ENCODE assay signal across 8 cellular contexts in genomic region chr9:34126207-34127034, GRCh38. TPM values are rescaled to one million over a fixed set of nuclear protein-coding genes. Genes with fewer than 3 reads are reported as not detected.
DNase-seq lines count a peak whose midpoint lies in the region; ATAC-seq and TF ChIP-seq lines count a peak whose summit lies in the region.

DCAF12 (minus strand) TSS chr9:34126698; CDS start chr9:34126431, 267 bp downstream.

- peak within 1 kb of the TSS; percentile 88 to 92 for H3K4me3 ChIP-seq in CD4-positive, alpha-beta memory T cell (ENCODE audit: low read length in 2 of 2)
- H3K4me3 ChIP-seq in lung: peak within 1 kb of the TSS; percentile 93

- 0 to 1% methylated on average over 66 to 67 of the region's 67 CpGs for WGBS in lung, 2 donors

- no peak for TF ChIP-seq CTCF in lung (IDR thresholded peaks at IDR 0.05; ENCODE audit: control extremely low read depth, extremely low read depth)

- H3K27ac ChIP-seq in CD4-positive, alpha-beta memory T cell (ENCODE audit: low read depth, low read length): peak within 1 kb of the TSS; percentile 83
- H3K27ac ChIP-seq in lung (ENCODE audit: low read depth in 1 of 2, low read length in 1 of 2): peak within 1 kb of the TSS; percentile 93 to 95

- peak within 1 kb of the TSS; percentile 95 to 99 (median 99) for H3K27ac Mint-ChIP-seq in CD4-positive, alpha-beta memory T cell

- H3K4me1 ChIP-seq in CD4-positive, alpha-beta memory T cell (ENCODE audit: insufficient read depth, low read length): peaks cover 45% of the 10 kb centered on the region
- H3K4me1 ChIP-seq in lung (ENCODE audit: control insufficient read depth in 2 of 2, insufficient read depth in 2 of 2, low read length in 2 of 2): peaks cover 5 to 14% of the 10 kb centered on the region in 2 donors

- peak within 1 kb of the TSS; percentile 96 to 100 (median 98) for H3K4me3 Mint-ChIP-seq in CD4-positive, alpha-beta memory T cell

- peak; percentile 90 to 92 (median 91) for DNase-seq in CD4-positive, alpha-beta memory T cell
- DNase-seq in NCI-H82 (lab: John Stamatoyannopoulos, UW): peak; percentile 90
- peak; percentile 93 for DNase-seq in activated CD8-positive, alpha-beta memory T cell treated with anti-CD3 and anti-CD28 coated beads for 24 hours
- peak; percentile 83 for DNase-seq in effector CD8-positive, alpha-beta T cell (lab: John Stamatoyannopoulos, UW)
- peak; percentile 92 for DNase-seq in lung (ENCODE audit: low spot score)
- DNase-seq in stimulated activated CD4-positive, alpha-beta T cell treated with anti-CD3 and anti-CD28 coated beads, TNF-alpha, amount 100 ng/mL, for 24 hours (ENCODE audit: low read depth in 3 of 3): peak; percentile 82 to 89 (median 82)

- no peaks in the 10 kb centered on the region for H3K36me3 ChIP-seq in CD4-positive, alpha-beta memory T cell (ENCODE audit: insufficient read depth, low read length)
- H3K36me3 ChIP-seq in lung (ENCODE audit: control insufficient read depth in 2 of 2, insufficient read depth in 2 of 2, low read length in 2 of 2): peaks cover 0 to under 1% of the 10 kb centered on the region in 2 donors

- no peaks in the 10 kb centered on the region for H3K27me3 Mint-ChIP-seq in CD4-positive, alpha-beta memory T cell

- peaks cover 10 to 36% of the 10 kb centered on the region in 2 donors for H3K36me3 Mint-ChIP-seq in CD4-positive, alpha-beta memory T cell

- POLR2A ChIA-PET in CD4-positive, alpha-beta memory T cell (lab: Charles Lee; ENCODE audit: partially characterized antibody): interaction anchor here (1.4 to 2.2 kb wide), 5 partner anchors 52 to 251 kb away, joined by 3 to 11 read pairs (median 6); partner anchors contain the start of genes MYORG, UBAP1 and UBAP2

- H3K4me1 Mint-ChIP-seq in CD4-positive, alpha-beta memory T cell: peaks cover 39 to 58% (median 45%) of the 10 kb centered on the region in 4 donors

- CTCF ChIA-PET in CD4-positive, alpha-beta memory T cell (lab: Charles Lee; ENCODE audit: partially characterized antibody): interaction anchor here (1.1 to 1.8 kb wide), 3 partner anchors 52 to 127 kb away, joined by 3 to 9 read pairs (median 4); partner anchors contain the start of gene UBAP1

- intact Hi-C loops in CD4-positive, alpha-beta memory T cell (cut with micrococcal nuclease): loop anchor here (1.0 kb wide), 5 partner anchors 52 to 250 kb away; partner anchors contain the start of genes KIF24, MYORG and NUDT2

- H3K27me3 ChIP-seq in CD4-positive, alpha-beta memory T cell (ENCODE audit: insufficient read depth, low read length): no peaks in the 10 kb centered on the region
- no peaks in the 10 kb centered on the region for H3K27me3 ChIP-seq in lung (ENCODE audit: control insufficient read depth, insufficient read depth)

- no peaks in the 10 kb centered on the region for H3K9me3 Mint-ChIP-seq in CD4-positive, alpha-beta memory T cell

- ATAC-seq in GM19438 (IDR thresholded peaks at IDR 0.05; ENCODE audit: low read depth, unreplicated experiment) (peak; percentile 55), HG03571 (IDR thresholded peaks at IDR 0.05; ENCODE audit: unreplicated experiment) (peak; percentile 73), lung (ENCODE audit: insufficient read depth, low FRiP score) (peak; percentile 92)

- H3K9me3 ChIP-seq in CD4-positive, alpha-beta memory T cell (ENCODE audit: control insufficient read depth in 1 of 2, low read length in 2 of 2): no peaks in the 10 kb centered on the region
- no peaks in the 10 kb centered on the region for H3K9me3 ChIP-seq in lung (ENCODE audit: control insufficient read depth in 2 of 2, insufficient read depth in 1 of 2, low read length in 1 of 2)

RNA-seq across cellular contexts. Expression of gene DCAF12, which starts in this region (rescaled TPM):
- total RNA-seq in CD4-positive, alpha-beta memory T cell: 10 to 100 TPM; 29.7 to 31.0 TPM
- polyA plus RNA-seq in CD4-positive, alpha-beta memory T cell: 10 to 100 TPM; 13.0 to 19.3 TPM
- 10 to 100 TPM; 34.3 to 53.1 TPM for total RNA-seq in lung
- 10 to 100 TPM; 14.1 to 25.3 TPM for polyA plus RNA-seq in lung

Comparison
In these comparisons a context has a peak if more than half of its experiments do, and no peak if none do; other contexts are left out.
1. Peak in every context shown above with its lines: DNase-seq, ATAC-seq, H3K4me3 ChIP-seq and H3K27ac ChIP-seq.